35 cellular contexts compared by ENCODE assay signal in genomic region chr1:239179001-239179400, GRCh38.
"Had no signal": no experiment of that assay in that cellular context is flagged by ENCODE, and none has a peak within 500 bp of the region (broad histone marks: within the 10 kb centered on the region; RNA-seq: fewer than 3 reads in every experiment).

No MANE protein-coding gene starts in this region.

- H3K9me3 ChIP-seq: esophagus muscularis mucosa, sigmoid colon, thyroid gland, upper lobe of left lung, vagina had no signal

- H3K36me3 ChIP-seq: esophagus muscularis mucosa, heart left ventricle, neural progenitor cell, sigmoid colon, thyroid gland, upper lobe of left lung, vagina, WERI-Rb-1 had no signal

- H3K27ac Mint-ChIP-seq: activated naive CD4-positive, alpha-beta T cell treated with anti-CD3 and anti-CD28 coated beads, Interleukin-2, amount 10 ng/mL, durations not matched to agents 7 days and 5 days; activated T-helper 1 cell treated with anti-CD3 and anti-CD28 coated beads, Interleukin-12 subunit alpha, Interleukin-12 subunit beta, Interleukin-2, Interleukin-4 antibody, amounts not matched to agents 30 ng/mL and 10 ng/mL and 1 ng/mL, durations not matched to agents 14 hours and 24 hours and 36 hours; dendritic cell treated with granulocyte-macrophage colony-stimulating factor and Interleukin-4, amounts not matched to agents 40 ng/mL and 50 ng/mL, for 4 days; mesothelial cell of epicardium; naive thymus-derived CD8-positive, alpha-beta T cell; neural progenitor cell; stimulated activated memory B cell treated with anti-CD40 and anti-IgM and Interleukin-4, amounts not matched to agents 10 μg/mL and 1 μg/mL and 100 μg/mL, for 72 hours; stimulated activated naive CD8-positive, alpha-beta T cell treated with anti-CD3 and anti-CD28 coated beads, Interleukin-15, amount 100 ng/mL, for 72 hours; T-helper 17 cell had no signal

- H3K4me1 Mint-ChIP-seq: activated naive CD4-positive, alpha-beta T cell treated with anti-CD3 and anti-CD28 coated beads, Interleukin-2, amount 10 ng/mL, durations not matched to agents 7 days and 5 days; central memory CD8-positive, alpha-beta T cell; naive thymus-derived CD8-positive, alpha-beta T cell; stimulated activated memory B cell treated with anti-CD40 and anti-IgM and Interleukin-4, amounts not matched to agents 10 μg/mL and 1 μg/mL and 100 μg/mL, for 72 hours; stimulated activated naive CD8-positive, alpha-beta T cell treated with anti-CD3 and anti-CD28 coated beads, Interleukin-15, amount 100 ng/mL, for 72 hours; T-helper 17 cell had no signal

- H3K9me3 Mint-ChIP-seq: activated T-helper 1 cell treated with anti-CD3 and anti-CD28 coated beads, Interleukin-12 subunit alpha, Interleukin-12 subunit beta, Interleukin-2, Interleukin-4 antibody, amounts not matched to agents 30 ng/mL and 10 ng/mL and 1 ng/mL, durations not matched to agents 14 hours and 24 hours and 36 hours; stimulated activated memory B cell treated with anti-CD40 and anti-IgM and Interleukin-4, amounts not matched to agents 10 μg/mL and 1 μg/mL and 100 μg/mL, for 72 hours had no signal

- ATAC-seq: activated CD4-positive, CD25-positive, alpha-beta regulatory T cell treated with anti-CD3 and anti-CD28 coated beads, Interleukin-2, amount 50 U/mL, for 24 hours; foreskin keratinocyte; heart left ventricle; left ventricle myocardium superior; naive thymus-derived CD8-positive, alpha-beta T cell; stimulated activated memory B cell treated with anti-CD40 and anti-IgM and Interleukin-4, amounts not matched to agents 10 μg/mL and 1 μg/mL and 100 μg/mL, for 72 hours; stimulated activated naive CD8-positive, alpha-beta T cell treated with anti-CD3 and anti-CD28 coated beads, Interleukin-15, amount 100 ng/mL, for 72 hours; T-helper 17 cell had no signal

- H3K9ac ChIP-seq: neural progenitor cell had no signal

- H3K4me3 Mint-ChIP-seq: activated naive CD4-positive, alpha-beta T cell treated with anti-CD3 and anti-CD28 coated beads, Interleukin-2, amount 10 ng/mL, durations not matched to agents 7 days and 5 days; activated T-helper 1 cell treated with anti-CD3 and anti-CD28 coated beads, Interleukin-12 subunit alpha, Interleukin-12 subunit beta, Interleukin-2, Interleukin-4 antibody, amounts not matched to agents 30 ng/mL and 10 ng/mL and 1 ng/mL, durations not matched to agents 14 hours and 24 hours and 36 hours; central memory CD8-positive, alpha-beta T cell; dendritic cell treated with granulocyte-macrophage colony-stimulating factor and Interleukin-4, amounts not matched to agents 40 ng/mL and 50 ng/mL, for 4 days; mesothelial cell of epicardium; naive thymus-derived CD8-positive, alpha-beta T cell; neural progenitor cell; stimulated activated memory B cell treated with anti-CD40 and anti-IgM and Interleukin-4, amounts not matched to agents 10 μg/mL and 1 μg/mL and 100 μg/mL, for 72 hours; stimulated activated naive CD8-positive, alpha-beta T cell treated with anti-CD3 and anti-CD28 coated beads, Interleukin-15, amount 100 ng/mL, for 72 hours; T-helper 17 cell had no signal

- H3K27me3 ChIP-seq: esophagus muscularis mucosa, foreskin keratinocyte, heart left ventricle, neural progenitor cell, sigmoid colon, thyroid gland, upper lobe of left lung, vagina had no signal

- H3K4me3 ChIP-seq: esophagus muscularis mucosa, heart left ventricle, neural progenitor cell, sigmoid colon, smooth muscle cell, thyroid gland, upper lobe of left lung, vagina had no signal

- H3K27me3 Mint-ChIP-seq: activated naive CD4-positive, alpha-beta T cell treated with anti-CD3 and anti-CD28 coated beads, Interleukin-2, amount 10 ng/mL, durations not matched to agents 7 days and 5 days; central memory CD8-positive, alpha-beta T cell; dendritic cell treated with granulocyte-macrophage colony-stimulating factor and Interleukin-4, amounts not matched to agents 40 ng/mL and 50 ng/mL, for 4 days; naive thymus-derived CD8-positive, alpha-beta T cell; stimulated activated memory B cell treated with anti-CD40 and anti-IgM and Interleukin-4, amounts not matched to agents 10 μg/mL and 1 μg/mL and 100 μg/mL, for 72 hours; stimulated activated naive CD8-positive, alpha-beta T cell treated with anti-CD3 and anti-CD28 coated beads, Interleukin-15, amount 100 ng/mL, for 72 hours; T-helper 17 cell had no signal

- H3K4me1 ChIP-seq: heart left ventricle, sigmoid colon, thyroid gland, upper lobe of left lung, vagina had no signal

- DNase-seq: activated CD4-positive, alpha-beta T cell treated with anti-CD3 and anti-CD28 coated beads for 48 hours; activated CD4-positive, alpha-beta T cell treated with anti-CD3 and anti-CD28 coated beads, Interleukin-2, amount 50 U/mL, for 48 hours; activated CD8-positive, alpha-beta memory T cell treated with anti-CD3 and anti-CD28 coated beads, Interleukin-2, amount 50 U/mL, for 4 hours; activated gamma-delta T cell; activated naive CD4-positive, alpha-beta T cell treated with anti-CD3 and anti-CD28 coated beads, Interleukin-2, amount 10 ng/mL, durations not matched to agents 7 days and 5 days; activated T-cell treated with anti-CD3 and anti-CD28 coated beads, Interleukin-2, amount 50 U/mL, for 1 hour; amniotic stem cell; foreskin keratinocyte; heart left ventricle; kidney glomerular epithelial cell; left ventricle myocardium superior; mammary epithelial cell; naive thymus-derived CD8-positive, alpha-beta T cell; occipital lobe; sigmoid colon; stimulated activated CD4-positive, alpha-beta T cell treated with anti-CD3 and anti-CD28 coated beads, Interleukin-1b, Interleukin-23, amount 100 ng/mL, for 48 hours; stimulated activated CD4-positive, alpha-beta T cell treated with anti-CD3 and anti-CD28 coated beads, Interleukin-4, amount 100 ng/mL, for 4 hours; stimulated activated CD8-positive, alpha-beta memory T cell treated with anti-CD3 and anti-CD28 coated beads, Interleukin-4, amount 100 ng/mL, for 48 hours; stimulated activated naive CD8-positive, alpha-beta T cell treated with anti-CD3 and anti-CD28 coated beads, Interleukin-15, amount 100 ng/mL, for 72 hours; substantia nigra; T-helper 17 cell; T1000; thyroid gland; upper lobe of left lung; WERI-Rb-1 had no signal

- H3K36me3 Mint-ChIP-seq: activated naive CD4-positive, alpha-beta T cell treated with anti-CD3 and anti-CD28 coated beads, Interleukin-2, amount 10 ng/mL, durations not matched to agents 7 days and 5 days; mesothelial cell of epicardium; naive thymus-derived CD8-positive, alpha-beta T cell; stimulated activated memory B cell treated with anti-CD40 and anti-IgM and Interleukin-4, amounts not matched to agents 10 μg/mL and 1 μg/mL and 100 μg/mL, for 72 hours had no signal

- H3K27ac ChIP-seq: esophagus muscularis mucosa, foreskin keratinocyte, heart left ventricle, neural progenitor cell, sigmoid colon, thyroid gland, upper lobe of left lung, vagina, WERI-Rb-1 had no signal
